5 cellular contexts compared by ENCODE assay signal in the genomic region with DNA sequence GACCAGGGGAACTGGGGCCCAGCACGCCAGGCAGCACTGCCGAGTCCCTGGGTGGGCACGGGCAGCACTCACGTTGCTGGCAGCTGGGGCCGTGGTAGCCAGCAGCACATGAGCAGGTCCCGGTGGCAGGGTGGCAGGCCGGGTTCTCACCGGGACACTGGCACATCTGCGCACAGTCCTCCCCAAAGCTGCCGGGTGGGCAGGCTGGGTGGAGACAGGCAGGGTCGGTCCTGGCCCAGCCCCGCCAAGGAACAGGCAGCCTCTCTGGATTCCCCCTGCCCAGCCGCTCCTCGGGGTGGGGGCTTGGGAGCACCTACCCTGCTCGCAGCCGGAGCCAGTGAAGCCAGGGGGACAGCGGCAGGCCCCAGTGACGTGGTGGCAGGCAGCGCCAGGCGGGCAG.
"Had no signal": no experiment of that assay in that cellular context is flagged by ENCODE, and none has a peak within 500 bp of the region (broad histone marks: within the 10 kb centered on the region; RNA-seq: fewer than 3 reads in every experiment).

No MANE protein-coding gene starts in this region.

- H3K27ac Mint-ChIP-seq: GM23338, H9 had no signal

- H3K4me3 Mint-ChIP-seq: GM23338, H9 had no signal

- H3K4me2 ChIP-seq: GM23338, KMS-11 had no signal

- H3K27ac ChIP-seq: KMS-11 had no signal

- H2AFZ ChIP-seq: GM23338 had no signal

- H3K9ac ChIP-seq: KMS-11 had no signal

- DNase-seq: H9, HCEC 1CT, KBM-7 had no signal

- H3K4me3 ChIP-seq: GM23338 had no signal

- H3K9me3 Mint-ChIP-seq: GM23338, H9 had no signal

- H3K4me1 Mint-ChIP-seq: GM23338 had no signal
